In genomic region chr3:133779626-133780203, GRCh38 we compare ENCODE assay signal across 30 cellular contexts. TPM values are rescaled to one million over a fixed set of nuclear protein-coding genes. Genes with fewer than 3 reads are reported as not detected.
"Had no signal": no experiment of that assay in that cellular context is flagged by ENCODE, and none has a peak within 500 bp of the region (broad histone marks: within the 10 kb centered on the region; RNA-seq: fewer than 3 reads in every experiment).

No MANE protein-coding gene starts in this region.

- H3K36me3 ChIP-seq: colonic mucosa, esophagus muscularis mucosa, gastrocnemius medialis, gastroesophageal sphincter, heart left ventricle, heart right ventricle had no signal

- H3K9me3 ChIP-seq: colonic mucosa, esophagus muscularis mucosa, esophagus squamous epithelium, gastrocnemius medialis, gastroesophageal sphincter, heart left ventricle, heart right ventricle had no signal

- H3K27ac ChIP-seq: colonic mucosa, coronary artery, dorsolateral prefrontal cortex, epithelial cell of prostate, esophagus muscularis mucosa, foreskin keratinocyte, gastrocnemius medialis, gastroesophageal sphincter, heart left ventricle, heart right ventricle had no signal

- H3K4me3 ChIP-seq: colonic mucosa, coronary artery, dorsolateral prefrontal cortex, esophagus muscularis mucosa, esophagus squamous epithelium, gastrocnemius medialis, gastroesophageal sphincter, heart left ventricle, heart right ventricle had no signal

- DNase-seq: colonic mucosa; cortex of kidney; dermis blood vessel endothelial cell; dorsolateral prefrontal cortex; effector CD4-positive, alpha-beta T cell; effector CD8-positive, alpha-beta T cell; effector memory CD4-positive, alpha-beta T cell; effector memory CD8-positive, alpha-beta T cell; endodermal cell; erythroblast; esophagus squamous epithelium; foreskin fibroblast; foreskin keratinocyte; foreskin melanocyte; gastrocnemius medialis; glutamatergic neuron; head of caudate nucleus; heart left ventricle; heart right ventricle had no signal

- H3K27ac Mint-ChIP-seq: dendritic cell treated with granulocyte-macrophage colony-stimulating factor and Interleukin-4, amounts not matched to agents 40 ng/mL and 50 ng/mL, for 4 days; effector memory CD8-positive, alpha-beta T cell; endodermal cell had no signal

- FAIRE-seq: colon, endometrium, endothelial cell of umbilical vein, frontal cortex had no signal

- H3K9me3 Mint-ChIP-seq: dendritic cell treated with granulocyte-macrophage colony-stimulating factor and Interleukin-4, amounts not matched to agents 40 ng/mL and 50 ng/mL, for 4 days; effector memory CD8-positive, alpha-beta T cell had no signal

- ATAC-seq: effector memory CD8-positive, alpha-beta T cell; esophagus mucosa; foreskin keratinocyte; gastrocnemius medialis; gastroesophageal sphincter; heart left ventricle; heart right ventricle had no signal

- H3K27me3 ChIP-seq: colonic mucosa, dorsolateral prefrontal cortex, esophagus squamous epithelium, gastrocnemius medialis had no signal

- H3K4me3 Mint-ChIP-seq: dendritic cell treated with granulocyte-macrophage colony-stimulating factor and Interleukin-4, amounts not matched to agents 40 ng/mL and 50 ng/mL, for 4 days; effector memory CD8-positive, alpha-beta T cell; endodermal cell had no signal

- H3K4me1 ChIP-seq: colonic mucosa, esophagus muscularis mucosa, foreskin keratinocyte, gastrocnemius medialis, gastroesophageal sphincter, heart left ventricle, heart right ventricle had no signal

- H3K4me1 Mint-ChIP-seq: endodermal cell had no signal

RNA-seq across cellular contexts. Expression of gene TF, which starts 33.5 kb away (rescaled TPM):
- total RNA-seq: fibroblast of villous mesenchyme had no signal
